ENCODE assay signal across 8 cellular contexts in the genomic region with DNA sequence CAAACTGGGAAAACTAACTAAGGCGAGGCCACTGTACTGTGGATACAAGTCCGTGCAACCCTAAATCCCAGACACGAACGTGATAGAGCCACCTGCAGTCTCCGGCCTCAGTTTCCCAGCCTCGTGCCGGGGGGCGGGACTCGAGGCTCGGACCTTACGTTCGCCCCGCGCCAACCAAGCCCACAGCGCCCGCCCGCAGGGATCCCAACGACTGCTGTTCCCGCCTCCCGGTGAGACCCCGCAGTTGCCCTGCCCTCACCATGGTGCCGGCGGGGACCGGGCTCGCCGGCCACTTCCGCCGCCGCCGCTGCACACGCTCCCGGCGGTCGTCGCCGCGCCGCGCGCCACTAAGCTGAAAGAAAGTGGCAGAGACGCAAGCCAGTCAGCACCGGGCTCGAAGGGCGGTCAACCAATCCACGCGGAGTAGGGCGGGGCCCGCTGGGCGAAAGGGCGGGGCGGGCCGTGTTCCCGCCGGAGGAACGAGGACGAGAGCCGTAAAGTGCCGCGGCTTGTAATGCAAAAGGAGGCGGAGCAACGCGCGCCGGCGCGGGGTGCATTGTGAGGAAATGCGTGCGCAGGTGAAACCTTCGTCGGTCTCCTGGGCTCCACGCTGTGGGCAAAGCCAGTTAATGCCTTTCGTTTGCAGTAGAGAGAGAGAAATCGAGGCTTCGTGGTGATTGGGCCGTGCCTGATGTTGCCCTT. TPM values are rescaled to one million over a fixed set of nuclear protein-coding genes. Genes with fewer than 3 reads are reported as not detected.
DNase-seq lines count a peak whose midpoint lies in the region; ATAC-seq and TF ChIP-seq lines count a peak whose summit lies in the region.

A gene (minus strand): TSS at position 318 of the 702 bp plus-strand sequence. CDS start 56 bp downstream, at position 262.

- peaks cover 45% of the 10 kb centered on the region for H3K4me1 Mint-ChIP-seq in T-helper 2 cell treated with Interferon-gamma antibody and Interleukin-4, amounts not matched to agents 5 μg/mL and 100 μg/mL, for 36 hours (ENCODE audit: low read depth)

- no peaks in the 10 kb centered on the region for H3K9me3 Mint-ChIP-seq in T-helper 2 cell treated with Interferon-gamma antibody and Interleukin-4, amounts not matched to agents 5 μg/mL and 100 μg/mL, for 36 hours

- intact Hi-C loops in ascending aorta (cut with DNase I) = loop anchor here (1.0 kb wide), 2 partner anchors 19 to 44 kb away; no protein-coding TSS in a partner anchor
- intact Hi-C loops in right cardiac atrium (cut with DNase I) = loop anchor here (2.0 to 10.0 kb wide), 4 partner anchors 41 to 118 kb away; a partner anchor contains a TSS
- intact Hi-C loops in vagina (cut with DNase I) = loop anchor here (1.0 kb wide), 1 partner anchor 44 kb away; no protein-coding TSS in a partner anchor

- peak within 1 kb of the TSS; percentile 94 for H3K4me3 Mint-ChIP-seq in T-helper 2 cell treated with Interferon-gamma antibody and Interleukin-4, amounts not matched to agents 5 μg/mL and 100 μg/mL, for 36 hours

- no peaks in the 10 kb centered on the region for H3K27me3 Mint-ChIP-seq in T-helper 2 cell treated with Interferon-gamma antibody and Interleukin-4, amounts not matched to agents 5 μg/mL and 100 μg/mL, for 36 hours (ENCODE audit: low read depth)

- H3K27ac ChIP-seq in ascending aorta (peak within 1 kb of the TSS; percentile 89 to 91), right cardiac atrium (ENCODE audit: low read length) (peak within 1 kb of the TSS; percentile 93), vagina (peak within 1 kb of the TSS; percentile 89)

- H3K4me3 ChIP-seq in ascending aorta = peak within 1 kb of the TSS; percentile 81 to 82
- peak within 1 kb of the TSS; percentile 80 for H3K4me3 ChIP-seq in right cardiac atrium (ENCODE audit: low read length)
- peak within 1 kb of the TSS; percentile 71 to 73 for H3K4me3 ChIP-seq in vagina

- peak; percentile 85 to 97 for DNase-seq in NCI-H1930 (lab: John Stamatoyannopoulos, UW)
- peak; percentile 99 for DNase-seq in T-helper 2 cell treated with Interferon-gamma antibody and Interleukin-4, amounts not matched to agents 5 μg/mL and 100 μg/mL, for 36 hours (ENCODE audit: low spot score)
- DNase-seq in ascending aorta (ENCODE audit: low spot score in 2 of 2) = peak; percentile 90 to 99
- DNase-seq in right cardiac atrium = peak; percentile 97 to 99 (median 99)
- peak; percentile 96 for DNase-seq in putamen (ENCODE audit: low spot score)
- peak in 1 of 2 donors; percentile 98 for DNase-seq in vagina (ENCODE audit: extremely low spot score in 2 of 2)

- ATAC-seq in GM18505 (IDR thresholded peaks at IDR 0.05; ENCODE audit: unreplicated experiment) = peak; percentile 92
- ATAC-seq in HG02973 (IDR thresholded peaks at IDR 0.05; ENCODE audit: unreplicated experiment) = peak; percentile 88
- peak; percentile 96 to 97 for ATAC-seq in right cardiac atrium

- H3K27me3 ChIP-seq in ascending aorta = no peaks in the 10 kb centered on the region
- no peaks in the 10 kb centered on the region for H3K27me3 ChIP-seq in right cardiac atrium (ENCODE audit: control insufficient read depth, insufficient read depth)
- no peaks in the 10 kb centered on the region for H3K27me3 ChIP-seq in vagina

- TF ChIP-seq POLR2A in GM18505 (IDR thresholded peaks at IDR 0.05; ENCODE audit: borderline replicate concordance, extremely low read depth, insufficient read depth, insufficient read length) = peak; percentile 84
- peak in 1 of 2 donors; percentile 43 for TF ChIP-seq POLR2A in vagina (IDR thresholded peaks at IDR 0.05)

- peak within 1 kb of the TSS; percentile 94 for H3K27ac Mint-ChIP-seq in T-helper 2 cell treated with Interferon-gamma antibody and Interleukin-4, amounts not matched to agents 5 μg/mL and 100 μg/mL, for 36 hours

- H3K4me1 ChIP-seq in ascending aorta = peaks cover 4 to 19% of the 10 kb centered on the region in 2 donors
- peaks cover 6% of the 10 kb centered on the region for H3K4me1 ChIP-seq in right cardiac atrium (ENCODE audit: control insufficient read depth, insufficient read depth, low read length)
- peaks cover 40% of the 10 kb centered on the region for H3K4me1 ChIP-seq in vagina

- WGBS in right cardiac atrium = under 1% methylated on average over 75 of the region's 75 CpGs

- H3K36me3 ChIP-seq in ascending aorta (no peaks in the 10 kb centered on the region), vagina (no peaks in the 10 kb centered on the region)

- H3K9me3 ChIP-seq in ascending aorta (no peaks in the 10 kb centered on the region), right cardiac atrium (ENCODE audit: control insufficient read depth, low read length) (no peaks in the 10 kb centered on the region), vagina (no peaks in the 10 kb centered on the region)

- peaks cover 39% of the 10 kb centered on the region for H3K36me3 Mint-ChIP-seq in T-helper 2 cell treated with Interferon-gamma antibody and Interleukin-4, amounts not matched to agents 5 μg/mL and 100 μg/mL, for 36 hours (ENCODE audit: low read depth)

- TF ChIP-seq CTCF in ascending aorta (IDR thresholded peaks at IDR 0.05) (peak in 2 of 3 experiments; percentile 31 to 44), vagina (IDR thresholded peaks at IDR 0.05) (peak in 1 of 3 experiments; percentile 10)

RNA-seq across cellular contexts. Expression of the gene that starts here (rescaled TPM):
- total RNA-seq in ascending aorta = 62.5 TPM
- 10 to 100 TPM; 55.6 to 77.2 (median 64.8) TPM for total RNA-seq in right cardiac atrium
- polyA plus RNA-seq in right cardiac atrium = 131 TPM
- 54.3 TPM for total RNA-seq in vagina
